1 cellular context compared by ENCODE assay signal in the genomic region with DNA sequence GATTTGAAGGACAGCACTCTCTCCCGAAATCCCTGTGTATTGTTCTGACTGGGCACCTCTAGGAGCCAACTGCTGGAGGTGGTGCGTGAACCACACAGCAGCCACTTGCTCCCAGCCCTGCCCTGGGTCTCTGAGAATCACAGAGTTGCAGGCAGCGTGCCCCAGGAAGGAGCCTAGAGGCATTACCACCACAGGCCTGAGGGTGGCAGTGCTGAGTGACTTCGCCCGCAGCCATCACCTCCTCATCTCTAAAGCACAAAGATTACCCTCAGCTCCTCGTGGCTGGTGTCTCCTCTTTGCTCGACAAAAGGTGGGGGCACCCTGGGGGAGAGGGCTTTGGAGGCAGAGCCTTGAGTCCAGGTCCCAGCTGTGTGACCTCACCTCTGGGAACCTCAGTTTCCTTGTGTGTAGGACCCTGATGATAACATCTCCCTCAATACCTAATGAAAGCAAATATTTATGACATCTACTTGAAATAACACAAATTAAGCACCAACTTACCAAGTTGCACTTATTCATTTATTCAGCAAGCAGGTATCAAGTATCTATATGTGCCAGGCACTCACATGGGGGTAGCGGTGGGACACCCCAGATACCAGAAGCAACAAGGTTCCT.
TF ChIP-seq lines count a peak whose summit lies in the region.

No MANE protein-coding gene starts in this region.

TF ChIP-seq in HepG2, 621 proteins besides CTCF, POLR2A, EP300 and RAD21 (continued from another document):
- TF ChIP-seq ZNF564 (CRISPR knock-in tag; IDR thresholded peaks at IDR 0.05): no peak
- TF ChIP-seq, protein P1, sequence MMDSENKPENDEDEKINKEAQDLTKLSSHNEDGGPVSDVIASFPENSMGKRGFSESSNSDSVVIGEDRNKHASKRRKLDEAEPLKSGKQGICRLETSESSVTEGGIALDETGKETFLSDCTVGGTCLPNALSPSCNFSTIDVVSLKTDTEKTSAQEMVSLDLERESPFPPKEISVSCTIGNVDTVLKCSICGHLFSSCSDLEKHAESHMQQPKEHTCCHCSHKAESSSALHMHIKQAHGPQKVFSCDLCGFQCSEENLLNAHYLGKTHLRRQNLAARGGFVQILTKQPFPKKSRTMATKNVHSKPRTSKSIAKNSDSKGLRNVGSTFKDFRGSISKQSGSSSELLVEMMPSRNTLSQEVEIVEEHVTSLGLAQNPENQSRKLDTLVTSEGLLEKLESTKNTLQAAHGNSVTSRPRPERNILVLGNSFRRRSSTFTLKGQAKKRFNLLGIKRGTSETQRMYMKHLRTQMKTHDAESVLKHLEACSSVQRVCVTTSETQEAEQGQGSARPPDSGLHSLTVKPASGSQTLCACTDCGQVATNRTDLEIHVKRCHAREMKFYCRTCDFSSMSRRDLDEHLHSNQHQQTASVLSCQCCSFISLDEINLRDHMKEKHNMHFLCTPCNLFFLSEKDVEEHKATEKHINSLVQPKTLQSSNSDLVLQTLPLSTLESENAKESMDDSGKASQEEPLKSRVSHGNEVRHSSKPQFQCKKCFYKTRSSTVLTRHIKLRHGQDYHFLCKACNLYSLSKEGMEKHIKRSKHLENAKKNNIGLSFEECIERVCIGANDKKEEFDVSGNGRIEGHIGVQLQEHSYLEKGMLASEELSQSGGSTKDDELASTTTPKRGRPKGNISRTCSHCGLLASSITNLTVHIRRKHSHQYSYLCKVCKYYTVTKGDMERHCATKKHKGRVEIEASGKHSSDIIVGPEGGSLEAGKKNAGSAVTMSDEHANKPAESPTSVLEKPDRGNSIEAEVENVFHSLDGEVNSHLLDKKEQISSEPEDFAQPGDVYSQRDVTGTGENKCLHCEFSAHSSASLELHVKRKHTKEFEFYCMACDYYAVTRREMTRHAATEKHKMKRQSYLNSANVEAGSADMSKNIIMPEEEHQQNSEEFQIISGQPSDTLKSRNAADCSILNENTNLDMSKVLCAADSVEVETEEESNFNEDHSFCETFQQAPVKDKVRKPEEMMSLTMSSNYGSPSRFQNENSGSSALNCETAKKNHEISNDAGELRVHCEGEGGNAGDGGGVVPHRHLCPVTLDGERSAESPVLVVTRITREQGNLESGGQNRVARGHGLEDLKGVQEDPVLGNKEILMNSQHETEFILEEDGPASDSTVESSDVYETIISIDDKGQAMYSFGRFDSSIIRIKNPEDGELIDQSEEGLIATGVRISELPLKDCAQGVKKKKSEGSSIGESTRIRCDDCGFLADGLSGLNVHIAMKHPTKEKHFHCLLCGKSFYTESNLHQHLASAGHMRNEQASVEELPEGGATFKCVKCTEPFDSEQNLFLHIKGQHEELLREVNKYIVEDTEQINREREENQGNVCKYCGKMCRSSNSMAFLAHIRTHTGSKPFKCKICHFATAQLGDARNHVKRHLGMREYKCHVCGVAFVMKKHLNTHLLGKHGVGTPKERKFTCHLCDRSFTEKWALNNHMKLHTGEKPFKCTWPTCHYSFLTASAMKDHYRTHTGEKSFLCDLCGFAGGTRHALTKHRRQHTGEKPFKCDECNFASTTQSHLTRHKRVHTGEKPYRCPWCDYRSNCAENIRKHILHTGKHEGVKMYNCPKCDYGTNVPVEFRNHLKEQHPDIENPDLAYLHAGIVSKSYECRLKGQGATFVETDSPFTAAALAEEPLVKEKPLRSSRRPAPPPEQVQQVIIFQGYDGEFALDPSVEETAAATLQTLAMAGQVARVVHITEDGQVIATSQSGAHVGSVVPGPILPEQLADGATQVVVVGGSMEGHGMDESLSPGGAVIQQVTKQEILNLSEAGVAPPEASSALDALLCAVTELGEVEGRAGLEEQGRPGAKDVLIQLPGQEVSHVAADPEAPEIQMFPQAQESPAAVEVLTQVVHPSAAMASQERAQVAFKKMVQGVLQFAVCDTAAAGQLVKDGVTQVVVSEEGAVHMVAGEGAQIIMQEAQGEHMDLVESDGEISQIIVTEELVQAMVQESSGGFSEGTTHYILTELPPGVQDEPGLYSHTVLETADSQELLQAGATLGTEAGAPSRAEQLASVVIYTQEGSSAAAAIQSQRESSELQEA (CRISPR knock-in tag; IDR thresholded peaks at IDR 0.05; ENCODE audit: not compliant biosample characterization): no peak
- peak; percentile 23; the same call in 1 of the 2 replicates for TF ChIP-seq SALL1 (CRISPR knock-in tag; IDR thresholded peaks at IDR 0.05)
- no peak for TF ChIP-seq SMYD3 (CRISPR knock-in tag; IDR thresholded peaks at IDR 0.05)
- no peak for TF ChIP-seq PLRG1 (conservative IDR thresholded peaks at IDR 0.05)
- no peak for TF ChIP-seq MYNN (CRISPR knock-in tag; IDR thresholded peaks at IDR 0.05; ENCODE audit: low read depth)
- TF ChIP-seq ZKSCAN5 (CRISPR knock-in tag; IDR thresholded peaks at IDR 0.05): peak; percentile 71; the same call in 1 of the 2 replicates
- TF ChIP-seq SNAI1 (CRISPR knock-in tag; IDR thresholded peaks at IDR 0.05; ENCODE audit: borderline replicate concordance): no peak
- no peak for TF ChIP-seq ZBTB8A (CRISPR knock-in tag; IDR thresholded peaks at IDR 0.05; ENCODE audit: borderline replicate concordance, low read depth)
- TF ChIP-seq MTA3 (CRISPR knock-in tag; IDR thresholded peaks at IDR 0.05): no peak
- no peak for TF ChIP-seq ADNP (CRISPR knock-in tag; IDR thresholded peaks at IDR 0.05)
